Comparison of ENCODE assay signal across 24 cellular contexts in the genomic region with DNA sequence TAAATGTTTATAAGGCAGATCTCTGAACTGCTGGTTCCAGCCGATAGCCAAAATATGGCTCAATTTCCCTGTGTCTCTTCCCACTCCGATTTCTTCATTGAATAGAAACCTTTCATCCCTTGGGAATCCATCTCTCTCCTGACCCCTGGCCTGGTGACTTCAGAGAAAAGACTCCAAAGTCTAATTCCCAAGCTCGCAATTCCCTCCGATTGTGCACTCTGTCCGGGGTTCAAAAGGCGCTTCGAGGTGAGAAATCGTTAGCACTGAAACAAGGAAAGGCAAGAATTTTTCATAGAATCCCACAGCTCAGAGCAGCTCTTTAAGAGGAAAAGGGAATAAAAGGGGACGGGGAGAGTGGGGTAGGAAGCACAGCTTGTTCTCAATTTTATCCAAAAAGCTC.
"Had no signal": no experiment of that assay in that cellular context is flagged by ENCODE, and none has a peak within 500 bp of the region (broad histone marks: within the 10 kb centered on the region; RNA-seq: fewer than 3 reads in every experiment).

No MANE protein-coding gene starts in this region.

- H3K27me3 ChIP-seq: ascending aorta, dorsolateral prefrontal cortex, testis, upper lobe of left lung had no signal

- DNase-seq: activated CD4-positive, alpha-beta memory T cell treated with anti-CD3 and anti-CD28 coated beads for 36 hours; activated CD4-positive, alpha-beta T cell treated with anti-CD3 and anti-CD28 coated beads for 48 hours; activated CD8-positive, alpha-beta memory T cell treated with anti-CD3 and anti-CD28 coated beads, Interleukin-2, amount 10 ng/mL, durations not matched to agents 7 days and 5 days; activated gamma-delta T cell; activated naive CD4-positive, alpha-beta T cell treated with anti-CD3 and anti-CD28 coated beads, Interleukin-2, amount 50 U/mL, for 16 hours; activated naive CD8-positive, alpha-beta T cell treated with anti-CD3 and anti-CD28 coated beads, Interleukin-2, amount 50 U/mL, for 24 hours; central memory CD4-positive, alpha-beta T cell; dorsolateral prefrontal cortex; effector memory CD8-positive, alpha-beta T cell; gastrocnemius medialis; head of caudate nucleus; left cardiac atrium; lower lobe of right lung; mesendoderm; naive B cell; SK-N-SH; stimulated activated CD4-positive, alpha-beta T cell treated with anti-CD3 and anti-CD28 coated beads, Interleukin-2, amount 100 ng/mL, for 24 hours; testis had no signal

- H3K4me3 ChIP-seq: ascending aorta, dorsolateral prefrontal cortex, gastrocnemius medialis, lower lobe of right lung, testis, upper lobe of left lung had no signal

- ATAC-seq: activated CD8-positive, alpha-beta memory T cell treated with anti-CD3 and anti-CD28 coated beads, Interleukin-2, amount 10 ng/mL, durations not matched to agents 7 days and 5 days; activated naive CD8-positive, alpha-beta T cell treated with anti-CD3 and anti-CD28 coated beads, Interleukin-2, amount 50 U/mL, for 24 hours; effector memory CD8-positive, alpha-beta T cell; esophagus mucosa; stimulated activated effector memory CD8-positive, alpha-beta T cell treated with anti-CD3 and anti-CD28 coated beads, Interleukin-12 subunit alpha, Interleukin-12 subunit beta, amount 100 ng/mL, for 72 hours had no signal

- H3K27ac Mint-ChIP-seq: activated CD4-positive, alpha-beta memory T cell treated with anti-CD3 and anti-CD28 coated beads for 36 hours; activated CD8-positive, alpha-beta memory T cell treated with anti-CD3 and anti-CD28 coated beads, Interleukin-2, amount 10 ng/mL, durations not matched to agents 7 days and 5 days; activated naive CD8-positive, alpha-beta T cell treated with anti-CD3 and anti-CD28 coated beads, Interleukin-2, amount 50 U/mL, for 24 hours; activated T-helper 1 cell treated with anti-CD3 and anti-CD28 coated beads, Interleukin-12 subunit alpha, Interleukin-12 subunit beta, Interleukin-2, Interleukin-4 antibody, amounts not matched to agents 30 ng/mL and 10 ng/mL and 1 ng/mL, durations not matched to agents 14 hours and 24 hours and 36 hours; effector memory CD8-positive, alpha-beta T cell; progenitor cell of endocrine pancreas; stimulated activated effector memory CD8-positive, alpha-beta T cell treated with anti-CD3 and anti-CD28 coated beads, Interleukin-12 subunit alpha, Interleukin-12 subunit beta, amount 100 ng/mL, for 72 hours had no signal

- H3K9me3 Mint-ChIP-seq: activated naive CD8-positive, alpha-beta T cell treated with anti-CD3 and anti-CD28 coated beads, Interleukin-2, amount 50 U/mL, for 24 hours; activated T-helper 1 cell treated with anti-CD3 and anti-CD28 coated beads, Interleukin-12 subunit alpha, Interleukin-12 subunit beta, Interleukin-2, Interleukin-4 antibody, amounts not matched to agents 30 ng/mL and 10 ng/mL and 1 ng/mL, durations not matched to agents 14 hours and 24 hours and 36 hours; effector memory CD8-positive, alpha-beta T cell; stimulated activated effector memory CD8-positive, alpha-beta T cell treated with anti-CD3 and anti-CD28 coated beads, Interleukin-12 subunit alpha, Interleukin-12 subunit beta, amount 100 ng/mL, for 72 hours had no signal

- H3K4me3 Mint-ChIP-seq: activated CD4-positive, alpha-beta memory T cell treated with anti-CD3 and anti-CD28 coated beads for 36 hours; activated CD8-positive, alpha-beta memory T cell treated with anti-CD3 and anti-CD28 coated beads, Interleukin-2, amount 10 ng/mL, durations not matched to agents 7 days and 5 days; activated naive CD8-positive, alpha-beta T cell treated with anti-CD3 and anti-CD28 coated beads, Interleukin-2, amount 50 U/mL, for 24 hours; activated T-helper 1 cell treated with anti-CD3 and anti-CD28 coated beads, Interleukin-12 subunit alpha, Interleukin-12 subunit beta, Interleukin-2, Interleukin-4 antibody, amounts not matched to agents 30 ng/mL and 10 ng/mL and 1 ng/mL, durations not matched to agents 14 hours and 24 hours and 36 hours; effector memory CD8-positive, alpha-beta T cell; naive B cell; stimulated activated effector memory CD8-positive, alpha-beta T cell treated with anti-CD3 and anti-CD28 coated beads, Interleukin-12 subunit alpha, Interleukin-12 subunit beta, amount 100 ng/mL, for 72 hours had no signal

- H3K4me1 Mint-ChIP-seq: activated CD8-positive, alpha-beta memory T cell treated with anti-CD3 and anti-CD28 coated beads, Interleukin-2, amount 10 ng/mL, durations not matched to agents 7 days and 5 days; activated naive CD8-positive, alpha-beta T cell treated with anti-CD3 and anti-CD28 coated beads, Interleukin-2, amount 50 U/mL, for 24 hours; stimulated activated effector memory CD8-positive, alpha-beta T cell treated with anti-CD3 and anti-CD28 coated beads, Interleukin-12 subunit alpha, Interleukin-12 subunit beta, amount 100 ng/mL, for 72 hours had no signal

- H3K36me3 ChIP-seq: ascending aorta, gastrocnemius medialis, lower lobe of right lung, upper lobe of left lung had no signal

- H3K9ac ChIP-seq: SK-N-SH had no signal

- H3K36me3 Mint-ChIP-seq: activated CD4-positive, alpha-beta memory T cell treated with anti-CD3 and anti-CD28 coated beads for 36 hours; activated CD8-positive, alpha-beta memory T cell treated with anti-CD3 and anti-CD28 coated beads, Interleukin-2, amount 10 ng/mL, durations not matched to agents 7 days and 5 days; stimulated activated effector memory CD8-positive, alpha-beta T cell treated with anti-CD3 and anti-CD28 coated beads, Interleukin-12 subunit alpha, Interleukin-12 subunit beta, amount 100 ng/mL, for 72 hours had no signal

- H3K4me1 ChIP-seq: ascending aorta, gastrocnemius medialis, lower lobe of right lung, testis had no signal

- H3K9me3 ChIP-seq: gastrocnemius medialis, SK-N-SH, testis had no signal
